Comparison of ENCODE assay signal across 19 cellular contexts in the genomic region with DNA sequence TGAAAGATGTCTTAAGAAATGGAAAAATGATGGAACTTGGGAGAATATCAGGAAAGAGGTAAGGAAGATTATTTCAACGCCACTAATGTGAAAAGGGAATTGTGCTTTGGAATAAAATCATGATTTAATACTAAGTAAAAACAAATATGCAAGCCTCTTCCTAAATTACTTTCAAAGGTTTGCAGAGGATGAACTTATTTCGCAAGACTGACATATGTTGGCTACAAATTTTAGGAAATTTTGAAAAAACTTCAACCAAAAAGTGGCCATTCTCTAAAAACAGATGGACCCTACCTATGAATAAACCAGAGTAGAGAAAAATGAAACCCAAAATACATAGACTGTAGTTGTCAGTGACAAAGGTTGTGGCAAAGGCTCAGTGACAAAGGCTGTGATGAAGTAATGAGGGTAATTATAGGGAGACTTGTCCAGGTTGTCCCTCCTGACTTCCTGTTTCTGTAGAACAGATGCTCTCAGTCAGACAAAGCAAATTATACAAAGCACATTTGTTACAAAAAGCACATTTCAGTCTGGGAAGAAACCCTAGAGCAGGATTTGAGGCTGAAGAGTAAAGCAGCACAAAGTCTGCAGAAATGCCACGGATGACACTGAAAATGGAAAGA. TPM values are rescaled to one million over a fixed set of nuclear protein-coding genes. Genes with fewer than 3 reads are reported as not detected.
DNase-seq lines count a peak whose midpoint lies in the region; ATAC-seq, FAIRE-seq and TF ChIP-seq lines count a peak whose summit lies in the region.
"Had no signal": no experiment of that assay in that cellular context is flagged by ENCODE, and none has a peak within 500 bp of the region (broad histone marks: within the 10 kb centered on the region; RNA-seq: fewer than 3 reads in every experiment).

No MANE protein-coding gene starts in this region.

- no peaks in the 10 kb centered on the region; the same call in 1 of the 2 replicates for H4K20me1 ChIP-seq in OCI-LY7 (ENCODE audit: insufficient read depth, low read length)
- H4K20me1 ChIP-seq in HepG2 (ENCODE audit: insufficient read depth, low read length), result no peaks in the 10 kb centered on the region

- POLR2A ChIA-PET in OCI-LY7 (lab: Charles Lee), result no interaction called here
- POLR2A ChIA-PET in HepG2 (lab: Yijun Ruan, JAX), result no interaction called here
- POLR2A ChIA-PET in GM10248 (lab: Yijun Ruan, JAX), result no interaction called here
- POLR2A ChIA-PET in T-cell (lab: Charles Lee), result no interaction called here

- H2AFZ ChIP-seq in OCI-LY7 (ENCODE audit: low read length) (no peak overlapping the region), HepG2 (ENCODE audit: low read length) (no peak overlapping the region)

- FAIRE-seq in HepG2 (lab: Jason Lieb, UNC), result no peak
- FAIRE-seq: A204.1, bronchial epithelial cell, frontal cortex, keratinocyte had no signal

- H3K4me1 Mint-ChIP-seq in T-cell, result peaks cover 7 to 15% (median 15%) of the 10 kb centered on the region in 3 donors

- 93% methylated on average over 3 of the region's 3 CpGs for WGBS in HepG2 (ENCODE audit: low lambda C conversion rate)

- no peak overlapping the region for H3K4me3 Mint-ChIP-seq in T-cell
- H3K4me3 Mint-ChIP-seq: IgD-negative memory B cell, type B pancreatic cell had no signal

- H3K36me3 ChIP-seq in OCI-LY7 (ENCODE audit: insufficient read depth, low read length), result peaks cover 86% of the 10 kb centered on the region
- peaks cover 4 to 28% of the 10 kb centered on the region in 2 experiments for H3K36me3 ChIP-seq in HepG2 (replicated peaks in 1 of 2; ENCODE audit: control insufficient read depth in 1 of 2, insufficient read depth in 2 of 2, low read length in 2 of 2)

- H3K4me3 ChIP-seq in OCI-LY7 (ENCODE audit: low read depth, low read length, poor library complexity, severe bottlenecking) (no peak overlapping the region), HepG2 (replicated peaks in 1 of 3; ENCODE audit: insufficient read depth in 1 of 3, low read depth in 2 of 3, low read length in 3 of 3) (no peak overlapping the region)

- TF ChIP-seq CTCF in OCI-LY7 (conservative IDR thresholded peaks at IDR 0.05; ENCODE audit: low read length) (no peak), HepG2 (CRISPR knock-in tag; IDR thresholded peaks at IDR 0.05) (no peak), GM10248 (IDR thresholded peaks at IDR 0.05; ENCODE audit: control extremely low read depth, extremely low read depth, low read depth, missing control alignments) (no peak)

- TF ChIP-seq POLR2A in HepG2 (IDR thresholded peaks at IDR 0.05; ENCODE audit: insufficient read depth in 1 of 2, low read depth in 2 of 2, low read length in 2 of 2), result no peak

- no peak overlapping the region for H3K4me2 ChIP-seq in OCI-LY7 (ENCODE audit: low read length)
- no peak overlapping the region for H3K4me2 ChIP-seq in HepG2 (ENCODE audit: low read depth, low read length)

- TF ChIP-seq EP300 in HepG2 (IDR thresholded peaks at IDR 0.05; ENCODE audit: low read depth in 2 of 2, low read length in 2 of 2) (no peak), HepG2 (CRISPR knock-in tag; IDR thresholded peaks at IDR 0.05; ENCODE audit: borderline replicate concordance) (no peak)

- in situ Hi-C loops in HepG2 (cut with HindIII; ENCODE audit: extremely low pct_ligation_motif_present, low pct_unique_long_range_greater_than_20kb), result no loop called here

- no peaks in the 10 kb centered on the region for H3K27me3 Mint-ChIP-seq in T-cell
- H3K27me3 Mint-ChIP-seq: IgD-negative memory B cell, type B pancreatic cell had no signal

- H3K27ac Mint-ChIP-seq in T-cell, result no peak overlapping the region
- H3K27ac Mint-ChIP-seq: type B pancreatic cell had no signal

- no peaks in the 10 kb centered on the region for H3K27me3 ChIP-seq in HepG2 (ENCODE audit: control insufficient read depth in 1 of 2, insufficient read depth in 2 of 2, low read length in 2 of 2)

- H3K9me3 Mint-ChIP-seq in T-cell, result no peaks in the 10 kb centered on the region
- H3K9me3 Mint-ChIP-seq: IgD-negative memory B cell, type B pancreatic cell had no signal

- no peak overlapping the region for H3K9ac ChIP-seq in HepG2 (ENCODE audit: insufficient read depth, low read depth, low read length)

- CTCF ChIA-PET in OCI-LY7 (lab: Charles Lee; ENCODE audit: unreplicated experiment), result no interaction called here
- CTCF ChIA-PET in HepG2 (lab: Yijun Ruan, JAX; ENCODE audit: low intra/inter-chr PET ratio, low total read pairs), result no interaction called here
- CTCF ChIA-PET in GM10248 (lab: Yijun Ruan, JAX), result no interaction called here
- CTCF ChIA-PET in T-cell (lab: Charles Lee), result no interaction called here

- H3K36me3 Mint-ChIP-seq in T-cell, result peaks cover 49% of the 10 kb centered on the region

- H3K79me2 ChIP-seq in OCI-LY7 (ENCODE audit: insufficient read depth, low read depth, low read length) (no peaks in the 10 kb centered on the region), HepG2 (ENCODE audit: insufficient read depth, low read length) (no peaks in the 10 kb centered on the region)

- H3K9me3 ChIP-seq in OCI-LY7 (ENCODE audit: low read length), result no peaks in the 10 kb centered on the region
- no peaks in the 10 kb centered on the region for H3K9me3 ChIP-seq in HepG2 (ENCODE audit: low read length)

- no peaks in the 10 kb centered on the region for H3K4me1 ChIP-seq in OCI-LY7 (ENCODE audit: insufficient read depth, low read length, poor library complexity, severe bottlenecking)
- H3K4me1 ChIP-seq in HepG2 (ENCODE audit: insufficient read depth, low read length), result peaks cover 40% of the 10 kb centered on the region

- no peak for TF ChIP-seq RAD21 in HepG2 (CRISPR knock-in tag; IDR thresholded peaks at IDR 0.05)

- BruUV-seq in OCI-LY7 (replicated peaks; lab: Mats Ljungman, UMichigan), result no TSS peak
- BruUV-seq in HepG2 (replicated peaks; lab: Mats Ljungman, UMichigan), result no TSS peak

- DNase-seq in NCI-H82 (lab: John Stamatoyannopoulos, UW), result peak; percentile 13
- no peak for DNase-seq in NCI-H82 treated with DMSO at 0.1 percent for 48 hours (lab: John Stamatoyannopoulos, UW; ENCODE audit: unreplicated experiment)
- peak; percentile 30 for DNase-seq in MV-4-11 (lab: John Stamatoyannopoulos, UW)
- peak; percentile 10 for DNase-seq in OCI-LY7 (ENCODE audit: low spot score)
- DNase-seq in HepG2 (ENCODE audit: low spot score), result no peak
- DNase-seq in GM10248 (ENCODE audit: extremely low spot score), result no peak
- no peak for DNase-seq in T-cell
- DNase-seq: activated CD4-positive, alpha-beta T cell treated with anti-CD3 and anti-CD28 coated beads, Interleukin-2, amount 50 U/mL, for 48 hours; activated naive CD4-positive, alpha-beta T cell treated with Interleukin-2 at 50 U/mL for 16 hours; NCI-H2029; stimulated activated CD8-positive, alpha-beta memory T cell treated with anti-CD3 and anti-CD28 coated beads, Interleukin-4, amount 100 ng/mL, for 48 hours had no signal

- H3K27ac ChIP-seq in OCI-LY7 (ENCODE audit: low read depth, low read length, poor library complexity, severe bottlenecking), result no peak overlapping the region
- no peak overlapping the region for H3K27ac ChIP-seq in HepG2 (ENCODE audit: extremely low read length, insufficient read depth, low read length)

- ATAC-seq in HepG2, result peak; percentile 32; the same call in 2 of the 3 replicates
- ATAC-seq in HG03571 (IDR thresholded peaks at IDR 0.05; ENCODE audit: unreplicated experiment), result no peak
- ATAC-seq in T-cell (replicated peaks in 1 of 4), result no peak
- ATAC-seq: Panc1 had no signal

- no peaks in the 10 kb centered on the region for H3K9me2 ChIP-seq in OCI-LY7 (ENCODE audit: insufficient read depth, low read length)

- intact Hi-C loops in OCI-LY7 (cut with micrococcal nuclease; ENCODE audit: unreplicated experiment) (no loop called here), HepG2 (cut with micrococcal nuclease; ENCODE audit: unreplicated experiment) (no loop called here)

TF ChIP-seq in HepG2, 621 proteins besides CTCF, POLR2A, EP300 and RAD21:
- TF ChIP-seq CEBPB (IDR thresholded peaks at IDR 0.05; ENCODE audit: borderline replicate concordance, low read depth, low read length) (peak; percentile 80), ZNF562 (CRISPR knock-in tag; IDR thresholded peaks at IDR 0.05; ENCODE audit: borderline replicate concordance) (no peak)

RNA-seq across cellular contexts. Expression of a gene that starts 39.5 kb away (rescaled TPM):
- 11.0 and 14.3 TPM in 2 replicates for total RNA-seq in OCI-LY7 (2014; rRNA removed; shearing (Covaris generic))
- total RNA-seq in OCI-LY7 (2022) (7.6 and 9.4 TPM in 2 replicates), HepG2 (2016; rRNA removed; fragmentation: Illumina TruSeq; extraction: Trizol) (4.6 and 9.4 TPM in 2 replicates), T-cell (10 to 100 TPM in 3 of 5 donors, 1 to 10 TPM in 2; 6.1 to 13.9 (median 12.4) TPM)
- 1.4 and 1.5 TPM in 2 replicates for total RNA-seq in HepG2 (2016; cell fraction: cytosol; rRNA removed; fragmentation: Illumina TruSeq; extraction: Trizol; ENCODE audit: low read depth)
- 5.2 and 9.2 TPM in 2 replicates for total RNA-seq in HepG2 (2016; cell fraction: insoluble cytoplasmic fraction; rRNA removed; fragmentation: Illumina TruSeq; extraction: Trizol)
- total RNA-seq in HepG2 (2016; cell fraction: membrane; rRNA removed; fragmentation: Illumina TruSeq; extraction: Trizol), result 4.6 and 5.1 TPM in 2 replicates
- 10.3 and 11.4 TPM in 2 replicates for total RNA-seq in HepG2 (2016; cell fraction: nucleus; rRNA removed; fragmentation: Illumina TruSeq; extraction: Trizol)
- polyA plus RNA-seq in HepG2 (2011; rRNA removed), result 8.3 and 8.7 TPM in 2 replicates
- 6.8 and 9.4 TPM in 2 replicates for polyA plus RNA-seq in HepG2 (2011; cell fraction: cytosol; rRNA removed)
- 3.7 and 4.4 TPM in 2 replicates for polyA plus RNA-seq in HepG2 (2011; cell fraction: nucleus; rRNA removed)
- not detected in 2 replicates for polyA plus RNA-seq in HepG2 (2012)
- polyA plus RNA-seq in HepG2 (2016; cell fraction: cytosol; fragmentation: Illumina TruSeq; extraction: Trizol; ENCODE audit: low read depth), result 1.3 and 1.4 TPM in 2 replicates
- 5.4 and 7.0 TPM in 2 replicates for polyA plus RNA-seq in HepG2 (2016; cell fraction: insoluble cytoplasmic fraction; fragmentation: Illumina TruSeq; extraction: Trizol; ENCODE audit: low read depth)
- polyA plus RNA-seq in HepG2 (2016; cell fraction: membrane; fragmentation: Illumina TruSeq; extraction: Trizol; ENCODE audit: low read depth), result 3.0 and 4.0 TPM in 2 replicates
- 13.6 and 14.0 TPM in 2 replicates for polyA plus RNA-seq in HepG2 (2016; cell fraction: nucleus; fragmentation: Illumina TruSeq; extraction: Trizol; ENCODE audit: insufficient read depth, low read depth)
- polyA minus RNA-seq in HepG2 (2011; rRNA and poly(A)+ RNA removed; ENCODE audit: low replicate concordance), result 2.4 and 7.5 TPM in 2 replicates
- 6.5 and 7.2 TPM in 2 replicates for polyA minus RNA-seq in HepG2 (2011; cell fraction: cytosol; rRNA and poly(A)+ RNA removed)
- polyA minus RNA-seq in HepG2 (2011; cell fraction: nucleus; rRNA and poly(A)+ RNA removed), result 16.4 and 17.5 TPM in 2 replicates
- polyA plus RNA-seq: IgD-negative memory B cell had no signal

Comparison
In these comparisons a context has a peak if more than half of its experiments do, and no peak if none do; other contexts are left out.
1. DNase-seq: peak in NCI-H82 (single experiment), MV-4-11 (single experiment) and OCI-LY7 (single experiment); none in NCI-H82 treated with DMSO at 0.1 percent for 48 hours (single experiment), HepG2 (single experiment), GM10248 (single experiment) and T-cell (0 of 34).